11 cellular contexts compared by ENCODE assay signal in the genomic region with DNA sequence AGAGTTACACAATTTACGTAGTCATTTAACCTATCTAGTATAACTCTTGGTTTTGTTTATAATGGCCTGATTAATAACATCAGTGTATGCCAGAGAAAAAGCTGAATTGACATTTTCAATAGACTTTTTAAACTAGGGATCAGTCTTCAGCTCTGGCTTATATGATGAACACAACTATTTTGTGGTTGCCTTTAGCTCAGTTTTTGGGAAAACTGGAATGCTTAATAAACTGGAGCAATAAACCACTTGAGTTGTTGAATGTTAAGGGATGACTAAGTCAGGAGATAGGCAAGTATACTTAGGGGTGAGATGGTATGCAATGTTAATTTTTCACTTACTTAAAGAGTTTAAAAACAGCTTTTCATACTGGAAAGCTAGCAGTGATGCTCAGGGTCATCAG. TPM values are rescaled to one million over a fixed set of nuclear protein-coding genes. Genes with fewer than 3 reads are reported as not detected.
A peak's percentile ranks its signal among the peaks of the same experiment; 100 is the strongest.
DNase-seq lines count a peak whose midpoint lies in the region; ATAC-seq and TF ChIP-seq lines count a peak whose summit lies in the region.
"Had no signal": no experiment of that assay in that cellular context is flagged by ENCODE, and none has a peak within 500 bp of the region (broad histone marks: within the 10 kb centered on the region; RNA-seq: fewer than 3 reads in every experiment).

No MANE protein-coding gene starts in this region.

- no peak for TF ChIP-seq RAD21 in SK-N-SH (IDR thresholded peaks at IDR 0.05; ENCODE audit: low read length)

- H3K9ac ChIP-seq in SK-N-SH: no peak overlapping the region

- H3K9me3 ChIP-seq in SK-N-SH: no peaks in the 10 kb centered on the region
- no peaks in the 10 kb centered on the region for H3K9me3 ChIP-seq in SJSA1 (replicated peaks)
- H3K9me3 ChIP-seq: MG63 had no signal

- TF ChIP-seq CTCF in SK-N-SH (IDR thresholded peaks at IDR 0.05) (no peak), epithelial cell of esophagus (IDR thresholded peaks at IDR 0.05; ENCODE audit: insufficient read depth, low read depth, low read length, missing control alignments) (no peak)

- CTCF ChIA-PET in SK-N-SH (lab: Yijun Ruan, JAX): interaction anchor here (2.1 to 2.5 kb wide), 2 partner anchors 58 to 60 kb away, joined by 8 to 9 read pairs; no protein-coding TSS in a partner anchor

- peaks cover 55% of the 10 kb centered on the region for H3K79me2 ChIP-seq in SK-N-SH (ENCODE audit: insufficient read depth)

- H3K4me3 ChIP-seq in SK-N-SH (ENCODE audit: low read depth in 2 of 2, low read length in 1 of 2): no peak overlapping the region; a peak in 1 of 4 replicates
- H3K4me3 ChIP-seq in SJSA1: peak overlapping the region; percentile 70; the same call in 1 of the 2 replicates
- peak overlapping the region; percentile 93 for H3K4me3 ChIP-seq in epithelial cell of esophagus (ENCODE audit: low read length)
- H3K4me3 ChIP-seq in H7 (ENCODE audit: insufficient read depth, low read depth, low read length): no peak overlapping the region

- H4K20me1 ChIP-seq in SK-N-SH (ENCODE audit: insufficient read depth): no peaks in the 10 kb centered on the region; the same call in 1 of the 2 replicates

- no peaks in the 10 kb centered on the region for H3K27me3 ChIP-seq in SK-N-SH (ENCODE audit: insufficient read depth)
- H3K27me3 ChIP-seq in SJSA1 (replicated peaks): no peaks in the 10 kb centered on the region
- peaks cover 2% of the 10 kb centered on the region; the same call in 1 of the 2 replicates for H3K27me3 ChIP-seq in H7 (ENCODE audit: control insufficient read depth, insufficient read depth, low read length)

- peak overlapping the region; percentile 95 for H3K4me2 ChIP-seq in SK-N-SH

- WGBS in SK-N-SH (ENCODE audit: low lambda C conversion rate): 95% methylated on average over 1 of the region's 1 CpG

- H3K27ac ChIP-seq in SK-N-SH (ENCODE audit: low read depth in 2 of 2, low read length in 1 of 2): no peak overlapping the region; a peak in 2 of 4 replicates
- peak overlapping the region; percentile 54 for H3K27ac ChIP-seq in SJSA1
- H3K27ac ChIP-seq: 22Rv1 had no signal

- ATAC-seq in SK-N-SH treated with all-trans-retinoic acid at 6 μM for 48 hours (no peak), esophagus mucosa (no peak), GM21515 (IDR thresholded peaks at IDR 0.05; ENCODE audit: unreplicated experiment) (no peak)

- H3K36me3 ChIP-seq in SK-N-SH (replicated peaks in 1 of 2; ENCODE audit: control insufficient read depth in 1 of 2, insufficient read depth in 2 of 2, low read length in 1 of 2) (peaks cover 0 to 6% of the 10 kb centered on the region in 2 experiments), SJSA1 (peaks cover 17% of the 10 kb centered on the region), H7 (replicated peaks; ENCODE audit: control insufficient read depth, insufficient read depth, low read length) (no peaks in the 10 kb centered on the region)

- peaks cover 9 to 11% of the 10 kb centered on the region in 2 experiments; a peak in 3 of 4 replicates for H3K4me1 ChIP-seq in SK-N-SH (ENCODE audit: control insufficient read depth in 1 of 2, insufficient read depth in 2 of 2, low read depth in 1 of 2, low read length in 1 of 2)
- peaks cover 43% of the 10 kb centered on the region for H3K4me1 ChIP-seq in SJSA1 (replicated peaks)

- DNase-seq in SK-N-SH (no peak), SJSA1 (ENCODE audit: low read depth in 1 of 2, low spot score in 2 of 2) (peak in 1 of 2 experiments; percentile 58), epithelial cell of esophagus (ENCODE audit: low read depth) (peak; percentile 32), renal cortical epithelial cell (ENCODE audit: low read depth) (peak; percentile 83), H7 (no peak)
- DNase-seq: activated CD4-positive, alpha-beta T cell treated with anti-CD3 and anti-CD28 coated beads for 1 hour; MG63 had no signal

- TF ChIP-seq EP300 in SK-N-SH (IDR thresholded peaks at IDR 0.05; ENCODE audit: borderline replicate concordance in 1 of 2, low read depth in 1 of 2, low read length in 1 of 2): no peak

- POLR2A ChIA-PET in SK-N-SH (lab: Yijun Ruan, JAX): no interaction called here

- H3F3A ChIP-seq in SK-N-SH (replicated peaks; ENCODE audit: insufficient read depth): peaks cover 8% of the 10 kb centered on the region

- H2AFZ ChIP-seq in SK-N-SH (ENCODE audit: low read depth): no peak overlapping the region

- H3K9me2 ChIP-seq in SK-N-SH: no peaks in the 10 kb centered on the region

TF ChIP-seq in SK-N-SH, 30 proteins besides CTCF, POLR2A, EP300 and RAD21:
- TF ChIP-seq YY1 (IDR thresholded peaks at IDR 0.05; ENCODE audit: low read depth) (no peak), SIN3A (IDR thresholded peaks at IDR 0.05; ENCODE audit: borderline replicate concordance, low read depth, low read length) (no peak)
- TF ChIP-seq, protein P1, sequence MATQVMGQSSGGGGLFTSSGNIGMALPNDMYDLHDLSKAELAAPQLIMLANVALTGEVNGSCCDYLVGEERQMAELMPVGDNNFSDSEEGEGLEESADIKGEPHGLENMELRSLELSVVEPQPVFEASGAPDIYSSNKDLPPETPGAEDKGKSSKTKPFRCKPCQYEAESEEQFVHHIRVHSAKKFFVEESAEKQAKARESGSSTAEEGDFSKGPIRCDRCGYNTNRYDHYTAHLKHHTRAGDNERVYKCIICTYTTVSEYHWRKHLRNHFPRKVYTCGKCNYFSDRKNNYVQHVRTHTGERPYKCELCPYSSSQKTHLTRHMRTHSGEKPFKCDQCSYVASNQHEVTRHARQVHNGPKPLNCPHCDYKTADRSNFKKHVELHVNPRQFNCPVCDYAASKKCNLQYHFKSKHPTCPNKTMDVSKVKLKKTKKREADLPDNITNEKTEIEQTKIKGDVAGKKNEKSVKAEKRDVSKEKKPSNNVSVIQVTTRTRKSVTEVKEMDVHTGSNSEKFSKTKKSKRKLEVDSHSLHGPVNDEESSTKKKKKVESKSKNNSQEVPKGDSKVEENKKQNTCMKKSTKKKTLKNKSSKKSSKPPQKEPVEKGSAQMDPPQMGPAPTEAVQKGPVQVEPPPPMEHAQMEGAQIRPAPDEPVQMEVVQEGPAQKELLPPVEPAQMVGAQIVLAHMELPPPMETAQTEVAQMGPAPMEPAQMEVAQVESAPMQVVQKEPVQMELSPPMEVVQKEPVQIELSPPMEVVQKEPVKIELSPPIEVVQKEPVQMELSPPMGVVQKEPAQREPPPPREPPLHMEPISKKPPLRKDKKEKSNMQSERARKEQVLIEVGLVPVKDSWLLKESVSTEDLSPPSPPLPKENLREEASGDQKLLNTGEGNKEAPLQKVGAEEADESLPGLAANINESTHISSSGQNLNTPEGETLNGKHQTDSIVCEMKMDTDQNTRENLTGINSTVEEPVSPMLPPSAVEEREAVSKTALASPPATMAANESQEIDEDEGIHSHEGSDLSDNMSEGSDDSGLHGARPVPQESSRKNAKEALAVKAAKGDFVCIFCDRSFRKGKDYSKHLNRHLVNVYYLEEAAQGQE (IDR thresholded peaks at IDR 0.05; ENCODE audit: low read depth, low read length): no peak

TF ChIP-seq in SK-N-SH treated with all-trans-retinoic acid at 6 μM for 48 hours, 23 proteins besides CTCF, POLR2A, EP300 and RAD21 (continues in another document):
- no peak for TF ChIP-seq ISL1 (CRISPR knock-in tag; IDR thresholded peaks at IDR 0.05)
- TF ChIP-seq, protein P2, sequence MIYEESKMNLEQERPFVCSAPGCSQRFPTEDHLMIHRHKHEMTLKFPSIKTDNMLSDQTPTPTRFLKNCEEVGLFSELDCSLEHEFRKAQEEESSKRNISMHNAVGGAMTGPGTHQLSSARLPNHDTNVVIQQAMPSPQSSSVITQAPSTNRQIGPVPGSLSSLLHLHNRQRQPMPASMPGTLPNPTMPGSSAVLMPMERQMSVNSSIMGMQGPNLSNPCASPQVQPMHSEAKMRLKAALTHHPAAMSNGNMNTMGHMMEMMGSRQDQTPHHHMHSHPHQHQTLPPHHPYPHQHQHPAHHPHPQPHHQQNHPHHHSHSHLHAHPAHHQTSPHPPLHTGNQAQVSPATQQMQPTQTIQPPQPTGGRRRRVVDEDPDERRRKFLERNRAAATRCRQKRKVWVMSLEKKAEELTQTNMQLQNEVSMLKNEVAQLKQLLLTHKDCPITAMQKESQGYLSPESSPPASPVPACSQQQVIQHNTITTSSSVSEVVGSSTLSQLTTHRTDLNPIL (CRISPR knock-in tag; IDR thresholded peaks at IDR 0.05; ENCODE audit: low read depth): no peak
- TF ChIP-seq, protein P3, sequence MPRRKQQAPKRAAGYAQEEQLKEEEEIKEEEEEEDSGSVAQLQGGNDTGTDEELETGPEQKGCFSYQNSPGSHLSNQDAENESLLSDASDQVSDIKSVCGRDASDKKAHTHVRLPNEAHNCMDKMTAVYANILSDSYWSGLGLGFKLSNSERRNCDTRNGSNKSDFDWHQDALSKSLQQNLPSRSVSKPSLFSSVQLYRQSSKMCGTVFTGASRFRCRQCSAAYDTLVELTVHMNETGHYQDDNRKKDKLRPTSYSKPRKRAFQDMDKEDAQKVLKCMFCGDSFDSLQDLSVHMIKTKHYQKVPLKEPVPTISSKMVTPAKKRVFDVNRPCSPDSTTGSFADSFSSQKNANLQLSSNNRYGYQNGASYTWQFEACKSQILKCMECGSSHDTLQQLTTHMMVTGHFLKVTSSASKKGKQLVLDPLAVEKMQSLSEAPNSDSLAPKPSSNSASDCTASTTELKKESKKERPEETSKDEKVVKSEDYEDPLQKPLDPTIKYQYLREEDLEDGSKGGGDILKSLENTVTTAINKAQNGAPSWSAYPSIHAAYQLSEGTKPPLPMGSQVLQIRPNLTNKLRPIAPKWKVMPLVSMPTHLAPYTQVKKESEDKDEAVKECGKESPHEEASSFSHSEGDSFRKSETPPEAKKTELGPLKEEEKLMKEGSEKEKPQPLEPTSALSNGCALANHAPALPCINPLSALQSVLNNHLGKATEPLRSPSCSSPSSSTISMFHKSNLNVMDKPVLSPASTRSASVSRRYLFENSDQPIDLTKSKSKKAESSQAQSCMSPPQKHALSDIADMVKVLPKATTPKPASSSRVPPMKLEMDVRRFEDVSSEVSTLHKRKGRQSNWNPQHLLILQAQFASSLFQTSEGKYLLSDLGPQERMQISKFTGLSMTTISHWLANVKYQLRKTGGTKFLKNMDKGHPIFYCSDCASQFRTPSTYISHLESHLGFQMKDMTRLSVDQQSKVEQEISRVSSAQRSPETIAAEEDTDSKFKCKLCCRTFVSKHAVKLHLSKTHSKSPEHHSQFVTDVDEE (CRISPR knock-in tag; IDR thresholded peaks at IDR 0.05): no peak
- no peak for TF ChIP-seq ZNF8 (CRISPR knock-in tag; IDR thresholded peaks at IDR 0.05)

RNA-seq across cellular contexts. Expression of a gene that starts 2.3 kb away (rescaled TPM):
- polyA plus RNA-seq in SK-N-SH (2012; rRNA removed): 21.4 and 25.5 TPM in 2 replicates
- 28.9 and 33.1 TPM in 2 replicates for polyA plus RNA-seq in SK-N-SH (2012; cell fraction: cytosol; rRNA removed)
- 10.2 and 18.6 TPM in 2 replicates for polyA plus RNA-seq in SK-N-SH (2012; cell fraction: nucleus; rRNA removed)
- 80.0 and 110 TPM in 2 replicates for total RNA-seq in SJSA1 (2014; rRNA removed; shearing (Covaris generic))
- total RNA-seq in renal cortical epithelial cell (68.7 and 128 TPM in 2 replicates), esophagus mucosa (110 TPM)
- 14.0 and 15.2 TPM in 2 replicates for total RNA-seq in H7 (2014; rRNA removed; shearing (Covaris generic))

Comparison
In these comparisons a context has a peak if more than half of its experiments do, and no peak if none do; other contexts are left out.
1. DNase-seq: peak in epithelial cell of esophagus (single experiment) and renal cortical epithelial cell (single experiment); none in SK-N-SH (single experiment) and H7 (single experiment).
2. H3K4me3 ChIP-seq: peak in SJSA1 (single experiment) and epithelial cell of esophagus (single experiment); none in SK-N-SH (0 of 2) and H7 (single experiment).